9 cellular contexts compared by ENCODE assay signal in the genomic region with DNA sequence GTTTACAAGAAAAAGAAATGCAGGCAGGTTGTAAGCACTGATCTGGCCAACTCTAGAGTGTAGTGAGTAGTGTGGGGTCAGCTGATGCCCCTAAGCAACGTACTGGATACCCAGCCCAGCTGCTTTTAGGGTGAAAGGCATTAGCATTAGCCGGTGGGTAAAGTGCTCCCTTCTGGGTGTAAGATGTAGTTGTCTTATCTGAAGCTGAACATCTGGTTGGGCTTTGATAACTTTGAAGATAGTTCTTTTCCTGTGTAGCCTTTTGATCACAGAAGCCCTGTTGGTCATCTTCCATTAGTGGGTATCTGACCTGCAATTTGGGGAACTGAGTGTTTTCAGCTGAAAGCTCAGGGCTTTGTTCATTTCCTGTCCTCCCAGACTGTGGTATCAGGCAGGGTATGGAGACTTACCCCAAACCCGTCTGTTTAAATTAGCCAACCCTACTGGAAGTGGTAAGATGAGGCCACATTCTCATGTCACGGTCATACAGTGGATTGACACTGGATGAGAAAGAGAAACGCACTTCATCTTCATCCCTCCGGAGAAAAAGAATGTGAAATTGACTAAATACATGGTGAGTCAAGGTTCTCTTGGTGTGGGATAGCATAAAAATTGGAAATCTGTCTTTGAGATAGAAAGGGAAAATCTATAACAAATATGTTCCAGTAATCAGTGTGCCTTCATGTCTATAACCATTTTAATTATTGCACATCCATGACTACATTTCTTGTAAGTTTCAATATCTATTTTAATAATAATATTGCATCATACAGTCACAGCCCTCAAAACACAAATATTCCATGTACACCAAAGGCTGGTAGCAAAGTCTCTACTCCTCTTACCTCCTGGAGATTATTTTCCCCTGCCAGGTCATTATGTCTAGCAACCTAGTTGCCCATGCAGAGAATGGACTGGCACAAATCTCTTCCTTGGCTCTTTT. TPM values are rescaled to one million over a fixed set of nuclear protein-coding genes. Genes with fewer than 3 reads are reported as not detected.
A peak's percentile ranks its signal among the peaks of the same experiment; 100 is the strongest.
DNase-seq lines count a peak whose midpoint lies in the region; ATAC-seq and TF ChIP-seq lines count a peak whose summit lies in the region.
"Had no signal": no experiment of that assay in that cellular context is flagged by ENCODE, and none has a peak within 500 bp of the region (broad histone marks: within the 10 kb centered on the region; RNA-seq: fewer than 3 reads in every experiment).

No MANE protein-coding gene starts in this region.

- peak overlapping the region; percentile 93 for H3K4me3 Mint-ChIP-seq in activated CD4-positive, alpha-beta T cell treated with anti-CD3 and anti-CD28 coated beads, Interleukin-2, amount 10 ng/mL, durations not matched to agents 24 days and 14 days
- H3K4me3 Mint-ChIP-seq in immature natural killer cell (peak overlapping the region; percentile 62 to 87 (median 68)), mesothelial cell of epicardium (no peak overlapping the region)

- ATAC-seq in HG02885 (IDR thresholded peaks at IDR 0.05; ENCODE audit: poor library complexity, unreplicated experiment), result peak; percentile 69
- ATAC-seq: A549 had no signal

- peaks cover 67% of the 10 kb centered on the region for H3K36me3 Mint-ChIP-seq in activated CD4-positive, alpha-beta T cell treated with anti-CD3 and anti-CD28 coated beads, Interleukin-2, amount 10 ng/mL, durations not matched to agents 24 days and 14 days (ENCODE audit: low read depth)
- peaks cover 0 to 6% (median 3%) of the 10 kb centered on the region in 3 donors for H3K36me3 Mint-ChIP-seq in immature natural killer cell
- no peaks in the 10 kb centered on the region for H3K36me3 Mint-ChIP-seq in mesothelial cell of epicardium

- H3K4me1 ChIP-seq in testis, result no peaks in the 10 kb centered on the region

- no peak for TF ChIP-seq CTCF in mesothelial cell of epicardium (IDR thresholded peaks at IDR 0.05; ENCODE audit: unreplicated experiment)
- no peak for TF ChIP-seq CTCF in testis (IDR thresholded peaks at IDR 0.05)

- H3K27ac Mint-ChIP-seq in activated CD4-positive, alpha-beta T cell treated with anti-CD3 and anti-CD28 coated beads, Interleukin-2, amount 10 ng/mL, durations not matched to agents 24 days and 14 days, result peak overlapping the region; percentile 94
- peak overlapping the region; percentile 66 to 91 (median 82) for H3K27ac Mint-ChIP-seq in immature natural killer cell
- H3K27ac Mint-ChIP-seq in mesothelial cell of epicardium, result no peak overlapping the region

- 74 to 88% methylated on average over 6 of the region's 6 CpGs for WGBS in testis, 2 donors

- H3K9me3 Mint-ChIP-seq in activated CD4-positive, alpha-beta T cell treated with anti-CD3 and anti-CD28 coated beads, Interleukin-2, amount 10 ng/mL, durations not matched to agents 24 days and 14 days, result no peaks in the 10 kb centered on the region
- H3K9me3 Mint-ChIP-seq in immature natural killer cell, result no peaks in the 10 kb centered on the region
- H3K9me3 Mint-ChIP-seq in mesothelial cell of epicardium, result no peaks in the 10 kb centered on the region

- H3K27me3 ChIP-seq in testis, result no peaks in the 10 kb centered on the region

- no peaks in the 10 kb centered on the region for H3K36me3 ChIP-seq in testis (ENCODE audit: low read depth, missing control alignments)

- H3K9me3 ChIP-seq in testis, result no peaks in the 10 kb centered on the region
- H3K9me3 ChIP-seq: A549 had no signal

- no peak overlapping the region for H3K4me3 ChIP-seq in testis
- H3K4me3 ChIP-seq: A549 had no signal

- H3K27ac ChIP-seq in testis, result no peak overlapping the region

- DNase-seq in activated CD4-positive, alpha-beta T cell treated with anti-CD3 and anti-CD28 coated beads, Interleukin-2, amount 10 ng/mL, durations not matched to agents 24 days and 14 days, result peak; percentile 87
- no peak for DNase-seq in activated CD4-positive, alpha-beta T cell treated with anti-CD3 and anti-CD28 coated beads, Interleukin-2, amount 50 U/mL, for 48 hours
- peak; percentile 21 for DNase-seq in OCI-M2 (lab: John Stamatoyannopoulos, UW; ENCODE audit: unreplicated experiment)
- peak in 2 of 3 donors; percentile 35 to 48 for DNase-seq in immature natural killer cell
- no peak for DNase-seq in mesothelial cell of epicardium (ENCODE audit: low spot score in 2 of 2, unreplicated experiment in 2 of 2)
- DNase-seq in NCI-H2196 treated with DMSO at 0.1 percent for 48 hours (lab: John Stamatoyannopoulos, UW; ENCODE audit: unreplicated experiment), result no peak
- no peak for DNase-seq in testis

- intact Hi-C loops in activated CD4-positive, alpha-beta T cell treated with anti-CD3 and anti-CD28 coated beads, Interleukin-2, amount 10 ng/mL, durations not matched to agents 24 days and 14 days (cut with micrococcal nuclease), result loop anchor here (1.0 to 10.0 kb wide), 4 partner anchors 8 to 511 kb away; partner anchors contain the start of genes RHOH and UBE2K
- intact Hi-C loops in testis (cut with DNase I; ENCODE audit: low total_unique reads), result no loop called here

- peaks cover 66% of the 10 kb centered on the region for H3K4me1 Mint-ChIP-seq in activated CD4-positive, alpha-beta T cell treated with anti-CD3 and anti-CD28 coated beads, Interleukin-2, amount 10 ng/mL, durations not matched to agents 24 days and 14 days
- peaks cover 87 to 100% of the 10 kb centered on the region in 2 donors for H3K4me1 Mint-ChIP-seq in immature natural killer cell
- peaks cover 8% of the 10 kb centered on the region for H3K4me1 Mint-ChIP-seq in mesothelial cell of epicardium

- no peaks in the 10 kb centered on the region for H3K27me3 Mint-ChIP-seq in activated CD4-positive, alpha-beta T cell treated with anti-CD3 and anti-CD28 coated beads, Interleukin-2, amount 10 ng/mL, durations not matched to agents 24 days and 14 days
- H3K27me3 Mint-ChIP-seq in immature natural killer cell (ENCODE audit: low read depth in 3 of 3) (peaks cover 0 to 21% (median 4%) of the 10 kb centered on the region in 3 donors), mesothelial cell of epicardium (ENCODE audit: low read depth) (no peaks in the 10 kb centered on the region)

- TF ChIP-seq POLR2A in testis (IDR thresholded peaks at IDR 0.05), result no peak

RNA-seq across cellular contexts. Expression of gene RHOH, which starts 8.7 kb away (rescaled TPM):
- 98.1 and 107 TPM in 2 replicates for total RNA-seq in activated CD4-positive, alpha-beta T cell treated with anti-CD3 and anti-CD28 coated beads, Interleukin-2, amount 10 ng/mL, durations not matched to agents 24 days and 14 days
- polyA plus RNA-seq in immature natural killer cell (10 to 100 TPM; 82.0 to 97.6 (median 97.3) TPM), testis (ENCODE audit: insufficient read depth, low read depth, low replicate concordance) (2.5 TPM)
- total RNA-seq in mesothelial cell of epicardium (0.25 to 0.40 TPM (median 0.29 TPM) in 3 replicates), testis (1 to 10 TPM in 1 of 2 donors, under 1 TPM in 1; 0.39 to 1.2 TPM)

Comparison
In these comparisons a context has a peak if more than half of its experiments do, and no peak if none do; other contexts are left out.
1. DNase-seq: peak in activated CD4-positive, alpha-beta T cell treated with anti-CD3 and anti-CD28 coated beads, Interleukin-2, amount 10 ng/mL, durations not matched to agents 24 days and 14 days (single experiment), OCI-M2 (single experiment) and immature natural killer cell (2 of 3); none in activated CD4-positive, alpha-beta T cell treated with anti-CD3 and anti-CD28 coated beads, Interleukin-2, amount 50 U/mL, for 48 hours (0 of 2), mesothelial cell of epicardium (0 of 2), NCI-H2196 treated with DMSO at 0.1 percent for 48 hours (single experiment) and testis (single experiment).
2. RNA of gene RHOH, which starts 8.7 kb away (total RNA-seq): 98.1 to 107 TPM in activated CD4-positive, alpha-beta T cell treated with anti-CD3 and anti-CD28 coated beads, Interleukin-2, amount 10 ng/mL, durations not matched to agents 24 days and 14 days; 0.39 to 1.2 TPM in testis and 0.25 to 0.40 TPM in mesothelial cell of epicardium; every median in the first group is over 10 times any median in the second.